In genomic region chr4:99832313-99832712, GRCh38 we compare ENCODE assay signal across 30 cellular contexts. TPM values are rescaled to one million over a fixed set of nuclear protein-coding genes. Genes with fewer than 3 reads are reported as not detected.
DNase-seq lines count a peak whose midpoint lies in the region; ATAC-seq, FAIRE-seq and TF ChIP-seq lines count a peak whose summit lies in the region.
"Had no signal": no experiment of that assay in that cellular context is flagged by ENCODE, and none has a peak within 500 bp of the region (broad histone marks: within the 10 kb centered on the region; RNA-seq: fewer than 3 reads in every experiment).

No MANE protein-coding gene starts in this region.

- H3K4me1 ChIP-seq in A549 (peaks cover 13% of the 10 kb centered on the region; the same call in 2 of the 3 replicates), adipocyte (ENCODE audit: control insufficient read depth, insufficient read depth, low read length) (peaks cover 18% of the 10 kb centered on the region), hepatocyte (ENCODE audit: insufficient read depth) (peaks cover 11% of the 10 kb centered on the region), mucosa of descending colon (ENCODE audit: low read depth) (peaks cover 14% of the 10 kb centered on the region), esophagus squamous epithelium (peaks cover 0 to 41% (median 5%) of the 10 kb centered on the region in 3 donors), vagina (peaks cover 11% of the 10 kb centered on the region)
- H3K4me1 ChIP-seq: adrenal gland, parathyroid adenoma had no signal

- H3K4me1 Mint-ChIP-seq in activated CD8-positive, alpha-beta memory T cell treated with anti-CD3 and anti-CD28 coated beads, Interleukin-2, amount 10 ng/mL, durations not matched to agents 7 days and 5 days = peaks cover 14% of the 10 kb centered on the region
- H3K4me1 Mint-ChIP-seq: H9, nephron progenitor cell had no signal

- H3K27me3 Mint-ChIP-seq in activated CD8-positive, alpha-beta memory T cell treated with anti-CD3 and anti-CD28 coated beads, Interleukin-2, amount 10 ng/mL, durations not matched to agents 7 days and 5 days = no peaks in the 10 kb centered on the region
- H3K27me3 Mint-ChIP-seq: CD4-positive, alpha-beta memory T cell had no signal

- no peaks in the 10 kb centered on the region for H3K27me3 ChIP-seq in adipocyte (replicated peaks; ENCODE audit: control insufficient read depth, insufficient read depth, low read length)
- H3K27me3 ChIP-seq in hepatocyte = no peaks in the 10 kb centered on the region
- H3K27me3 ChIP-seq in esophagus squamous epithelium = no peaks in the 10 kb centered on the region
- no peaks in the 10 kb centered on the region for H3K27me3 ChIP-seq in vagina
- H3K27me3 ChIP-seq: adrenal gland, brain microvascular endothelial cell had no signal

- DNase-seq in A549 (ENCODE audit: low read depth in 1 of 2, low spot score in 1 of 2) (peak in 1 of 2 experiments; percentile 4), adipocyte (ENCODE audit: low read depth) (peak; percentile 60), hepatocyte (ENCODE audit: low spot score) (peak; percentile 33), mucosa of descending colon (peak in 1 of 3 donors; percentile 34), esophagus squamous epithelium (lab: John Stamatoyannopoulos, UW) (no peak), vagina (ENCODE audit: extremely low spot score in 2 of 2) (no peak)
- DNase-seq in activated CD8-positive, alpha-beta memory T cell treated with anti-CD3 and anti-CD28 coated beads, Interleukin-2, amount 10 ng/mL, durations not matched to agents 7 days and 5 days = no peak
- DNase-seq: activated CD4-positive, alpha-beta T cell treated with anti-CD3 and anti-CD28 coated beads, Interleukin-2, amount 50 U/mL, for 4 hours; activated naive CD4-positive, alpha-beta T cell; activated T-cell treated with anti-CD3 and anti-CD28 coated beads, Interleukin-2, amount 50 U/mL, for 72 hours; adrenal gland; AML-193; brain microvascular endothelial cell; CD4-positive, alpha-beta memory T cell; H9; NCI-H146; NCI-H748 treated with DMSO at 0.1 percent for 48 hours; nephron progenitor cell; SHP77 treated with DMSO at 0.1 percent for 48 hours; stimulated activated naive CD4-positive, alpha-beta T cell treated with Interleukin-2 at 50 U/mL for 16 hours; T-helper 2 cell had no signal

- no peaks in the 10 kb centered on the region for H3K9me3 Mint-ChIP-seq in activated CD8-positive, alpha-beta memory T cell treated with anti-CD3 and anti-CD28 coated beads, Interleukin-2, amount 10 ng/mL, durations not matched to agents 7 days and 5 days (ENCODE audit: low read depth)
- H3K9me3 Mint-ChIP-seq: activated T-cell treated with anti-CD3 and anti-CD28 coated beads, Interleukin-2, amount 50 U/mL, for 72 hours; CD4-positive, alpha-beta memory T cell; H9; nephron progenitor cell had no signal

- H4K20me1 ChIP-seq in hepatocyte (ENCODE audit: insufficient read depth, poor library complexity, severe bottlenecking) = no peaks in the 10 kb centered on the region

- no peaks in the 10 kb centered on the region for H3K9me3 ChIP-seq in A549
- no peaks in the 10 kb centered on the region for H3K9me3 ChIP-seq in adipocyte (ENCODE audit: control insufficient read depth, low read length)
- no peaks in the 10 kb centered on the region for H3K9me3 ChIP-seq in hepatocyte (ENCODE audit: low read depth)
- no peaks in the 10 kb centered on the region for H3K9me3 ChIP-seq in mucosa of descending colon
- H3K9me3 ChIP-seq in esophagus squamous epithelium = no peaks in the 10 kb centered on the region
- no peaks in the 10 kb centered on the region for H3K9me3 ChIP-seq in vagina
- H3K9me3 ChIP-seq: adrenal gland had no signal

- no peak for FAIRE-seq in A549 (lab: Jason Lieb, UNC)
- FAIRE-seq: GM18507, keratinocyte had no signal

- peaks cover 37% of the 10 kb centered on the region for H3K36me3 Mint-ChIP-seq in activated CD8-positive, alpha-beta memory T cell treated with anti-CD3 and anti-CD28 coated beads, Interleukin-2, amount 10 ng/mL, durations not matched to agents 7 days and 5 days

- no peak overlapping the region for H3K4me3 Mint-ChIP-seq in activated CD8-positive, alpha-beta memory T cell treated with anti-CD3 and anti-CD28 coated beads, Interleukin-2, amount 10 ng/mL, durations not matched to agents 7 days and 5 days
- H3K4me3 Mint-ChIP-seq: activated T-cell treated with anti-CD3 and anti-CD28 coated beads, Interleukin-2, amount 50 U/mL, for 72 hours; CD4-positive, alpha-beta memory T cell; H9; nephron progenitor cell had no signal

- no peak for TF ChIP-seq RAD21 in A549 (conservative IDR thresholded peaks at IDR 0.05 in 1 of 2, IDR thresholded peaks at IDR 0.05 in 1 of 2)

- TF ChIP-seq CTCF in A549 (IDR thresholded peaks at IDR 0.05) = no peak
- no peak for TF ChIP-seq CTCF in hepatocyte (IDR thresholded peaks at IDR 0.05; ENCODE audit: poor library complexity)
- no peak for TF ChIP-seq CTCF in mucosa of descending colon (IDR thresholded peaks at IDR 0.05)
- TF ChIP-seq CTCF in esophagus squamous epithelium (IDR thresholded peaks at IDR 0.05) = no peak
- no peak for TF ChIP-seq CTCF in vagina (IDR thresholded peaks at IDR 0.05)

- TF ChIP-seq EP300 in A549 (IDR thresholded peaks at IDR 0.05) = no peak

- H3K4me3 ChIP-seq in A549 = no peak overlapping the region
- no peak overlapping the region for H3K4me3 ChIP-seq in adipocyte (ENCODE audit: low read length)
- H3K4me3 ChIP-seq in hepatocyte = no peak overlapping the region
- H3K4me3 ChIP-seq in mucosa of descending colon = no peak overlapping the region
- no peak overlapping the region for H3K4me3 ChIP-seq in esophagus squamous epithelium
- no peak overlapping the region for H3K4me3 ChIP-seq in vagina
- H3K4me3 ChIP-seq: adrenal gland, lung, smooth muscle cell had no signal

- H3K27ac ChIP-seq in A549 (no peak overlapping the region), hepatocyte (peak overlapping the region; percentile 52), esophagus squamous epithelium (no peak overlapping the region), vagina (no peak overlapping the region)
- H3K27ac ChIP-seq: adrenal gland, brain microvascular endothelial cell, parathyroid adenoma had no signal

- no peaks in the 10 kb centered on the region for H3K79me2 ChIP-seq in hepatocyte
- H3K79me2 ChIP-seq: parathyroid adenoma had no signal

- H2AFZ ChIP-seq in hepatocyte = no peak overlapping the region
- H2AFZ ChIP-seq: parathyroid adenoma had no signal

- no peak overlapping the region for H3K27ac Mint-ChIP-seq in activated CD8-positive, alpha-beta memory T cell treated with anti-CD3 and anti-CD28 coated beads, Interleukin-2, amount 10 ng/mL, durations not matched to agents 7 days and 5 days
- H3K27ac Mint-ChIP-seq: activated T-cell treated with anti-CD3 and anti-CD28 coated beads, Interleukin-2, amount 50 U/mL, for 72 hours; H9; nephron progenitor cell had no signal

- H3K36me3 ChIP-seq in adipocyte (ENCODE audit: control insufficient read depth, insufficient read depth, low read length, severe bottlenecking) = no peaks in the 10 kb centered on the region
- no peaks in the 10 kb centered on the region for H3K36me3 ChIP-seq in hepatocyte (replicated peaks; ENCODE audit: insufficient read depth, low read depth)
- H3K36me3 ChIP-seq in mucosa of descending colon (ENCODE audit: low read depth) = no peaks in the 10 kb centered on the region
- peaks cover 0 to 21% (median 5%) of the 10 kb centered on the region in 3 donors for H3K36me3 ChIP-seq in esophagus squamous epithelium
- H3K36me3 ChIP-seq in vagina = no peaks in the 10 kb centered on the region
- H3K36me3 ChIP-seq: adrenal gland, brain microvascular endothelial cell had no signal

- POLR2A ChIA-PET in A549 (lab: Yijun Ruan, JAX) = no interaction called here

- intact Hi-C loops in mucosa of descending colon (cut with DNase I, micrococcal nuclease) = no loop called here
- intact Hi-C loops in esophagus squamous epithelium (cut with DNase I) = no loop called here
- intact Hi-C loops in vagina (cut with DNase I) = no loop called here

- no peaks in the 10 kb centered on the region for H3K9me2 ChIP-seq in hepatocyte (replicated peaks; ENCODE audit: insufficient read depth)

- no peak overlapping the region for H3K9ac ChIP-seq in adipocyte (ENCODE audit: low read length)
- H3K9ac ChIP-seq: parathyroid adenoma had no signal

- CTCF ChIA-PET in A549 (lab: Yijun Ruan, JAX) = no interaction called here
- CTCF ChIA-PET in activated CD8-positive, alpha-beta memory T cell treated with anti-CD3 and anti-CD28 coated beads, Interleukin-2, amount 10 ng/mL, durations not matched to agents 7 days and 5 days (lab: Charles Lee) = no interaction called here

- TF ChIP-seq POLR2A in A549 (IDR thresholded peaks at IDR 0.05; ENCODE audit: low read length) (no peak), esophagus squamous epithelium (IDR thresholded peaks at IDR 0.05) (no peak), vagina (IDR thresholded peaks at IDR 0.05) (no peak)

- ATAC-seq in A549 = no peak
- ATAC-seq in mucosa of descending colon = peak; percentile 83
- ATAC-seq in activated CD8-positive, alpha-beta memory T cell treated with anti-CD3 and anti-CD28 coated beads, Interleukin-2, amount 10 ng/mL, durations not matched to agents 7 days and 5 days = no peak
- ATAC-seq in GM18858 (IDR thresholded peaks at IDR 0.05; ENCODE audit: unreplicated experiment) = no peak
- ATAC-seq: activated CD4-positive, CD25-positive, alpha-beta regulatory T cell treated with anti-CD3 and anti-CD28 coated beads, Interleukin-2, amount 50 U/mL, for 24 hours; activated T-cell treated with anti-CD3 and anti-CD28 coated beads, Interleukin-2, amount 50 U/mL, for 72 hours; Panc1 had no signal

- peak overlapping the region; percentile 53; the same call in 2 of the 3 replicates for H3K4me2 ChIP-seq in A549
- no peak overlapping the region for H3K4me2 ChIP-seq in hepatocyte
- H3K4me2 ChIP-seq: smooth muscle cell had no signal

TF ChIP-seq in A549, 52 proteins besides CTCF, POLR2A, EP300 and RAD21 (continues in another document):
- TF ChIP-seq JUN (IDR thresholded peaks at IDR 0.05) (no peak), HEYL (CRISPR knock-in tag; IDR thresholded peaks at IDR 0.05) (no peak), NFE2L2 (conservative IDR thresholded peaks at IDR 0.05; ENCODE audit: low read length) (no peak), POLR2AphosphoS2 (conservative IDR thresholded peaks at IDR 0.05; ENCODE audit: low read length) (no peak)

RNA-seq across cellular contexts. Expression of gene DAPP1, which starts 15.7 kb away (rescaled TPM):
- polyA plus RNA-seq in A549 (2011; rRNA removed) (0.03 TPM in 1 of 2 replicates, not detected in the other), A549 (2017; fragmentation: RNase III; extraction: RNeasy Plus Mini Kit Qiagen cat#74134 plus additional on column Dnase treatment) (not detected in 3 replicates), hepatocyte (1.7 and 1.8 TPM in 2 replicates)
- polyA plus RNA-seq in A549 (2012; cell fraction: cytosol; rRNA removed) = not detected in 2 replicates
- not detected in 2 replicates for polyA plus RNA-seq in A549 (2012; cell fraction: nucleus; rRNA removed)
- not detected in 2 replicates for polyA minus RNA-seq in A549 (2011; rRNA and poly(A)+ RNA removed)
- total RNA-seq in hepatocyte (1.1 and 2.0 TPM in 2 replicates), mucosa of descending colon (1 to 10 TPM; 1.3 to 4.6 (median 1.7) TPM), esophagus squamous epithelium (10 to 100 TPM; 34.9 to 73.2 (median 40.7) TPM), vagina (22.6 TPM)
- total RNA-seq in activated CD8-positive, alpha-beta memory T cell treated with anti-CD3 and anti-CD28 coated beads, Interleukin-2, amount 10 ng/mL, durations not matched to agents 7 days and 5 days = 10 to 100 TPM; 24.6 to 25.3 TPM
- total RNA-seq: H9, LHCN-M2 had no signal

Comparison
In these comparisons a context has a peak if more than half of its experiments do, and no peak if none do; other contexts are left out.
1. DNase-seq: peak in adipocyte (single experiment) and hepatocyte (single experiment); none in esophagus squamous epithelium (single experiment), vagina (0 of 2) and activated CD8-positive, alpha-beta memory T cell treated with anti-CD3 and anti-CD28 coated beads, Interleukin-2, amount 10 ng/mL, durations not matched to agents 7 days and 5 days (single experiment).